18 cellular contexts compared by ENCODE assay signal in genomic region chr6:38725414-38726183, GRCh38. TPM values are rescaled to one million over a fixed set of nuclear protein-coding genes. Genes with fewer than 3 reads are reported as not detected.
DNase-seq lines count a peak whose midpoint lies in the region; ATAC-seq and TF ChIP-seq lines count a peak whose summit lies in the region.
"Had no signal": no experiment of that assay in that cellular context is flagged by ENCODE, and none has a peak within 500 bp of the region (broad histone marks: within the 10 kb centered on the region; RNA-seq: fewer than 3 reads in every experiment).

No MANE protein-coding gene starts in this region.

- no peaks in the 10 kb centered on the region for H3K9me2 ChIP-seq in OCI-LY7 (ENCODE audit: insufficient read depth, low read length)

- no peak overlapping the region for H3K4me2 ChIP-seq in OCI-LY7 (ENCODE audit: low read length)

- H3K4me3 Mint-ChIP-seq in Caco-2 (ENCODE audit: unreplicated experiment) = no peak overlapping the region

- no peaks in the 10 kb centered on the region for H3K27me3 Mint-ChIP-seq in Caco-2 (ENCODE audit: insufficient read depth, unreplicated experiment)

- in situ Hi-C loops in astrocyte of the cerebellum (cut with HindIII; ENCODE audit: low sequenced_read_pairs) = no loop called here

- no peaks in the 10 kb centered on the region for H3K79me2 ChIP-seq in OCI-LY7 (ENCODE audit: insufficient read depth, low read depth, low read length)

- H3K4me1 ChIP-seq in Caco-2 (no peaks in the 10 kb centered on the region), vagina (peaks cover 8% of the 10 kb centered on the region), OCI-LY7 (ENCODE audit: insufficient read depth, low read length, poor library complexity, severe bottlenecking) (no peaks in the 10 kb centered on the region), tibial artery (no peaks in the 10 kb centered on the region)
- H3K4me1 ChIP-seq: left ventricle myocardium inferior had no signal

- H3K27ac Mint-ChIP-seq in Caco-2 (ENCODE audit: unreplicated experiment) = no peak overlapping the region

- peaks cover 7% of the 10 kb centered on the region for H3K9me3 Mint-ChIP-seq in Caco-2 (ENCODE audit: unreplicated experiment)

- DNase-seq in EL = peak; percentile 44
- DNase-seq in M059J (ENCODE audit: low read depth) = peak; percentile 76
- peak; percentile 4 for DNase-seq in astrocyte of the cerebellum (ENCODE audit: low read depth)
- DNase-seq in Caco-2 = no peak
- DNase-seq in vagina (ENCODE audit: extremely low spot score in 2 of 2) = no peak
- no peak for DNase-seq in OCI-LY7 (ENCODE audit: low spot score)
- no peak for DNase-seq in tibial artery
- DNase-seq: AML-193; anterior cingulate cortex; DMS153; IMR-90; left ventricle myocardium inferior; NCI-H1417 treated with DMSO at 0.1 percent for 48 hours; NCI-H345; stimulated activated CD4-positive, alpha-beta T cell treated with anti-CD3 and anti-CD28 coated beads, Interleukin-12 subunit alpha, Interleukin-12 subunit beta, amount 100 ng/mL, for 4 hours had no signal

- H3K4me1 Mint-ChIP-seq in Caco-2 (ENCODE audit: low read depth, unreplicated experiment) = peaks cover 5% of the 10 kb centered on the region

- CTCF ChIA-PET in Caco-2 (lab: Charles Lee) (no interaction called here), OCI-LY7 (lab: Charles Lee; ENCODE audit: unreplicated experiment) (no interaction called here)

- BruUV-seq in Caco-2 (replicated peaks; lab: Mats Ljungman, UMichigan) (no TSS peak), OCI-LY7 (replicated peaks; lab: Mats Ljungman, UMichigan) (no TSS peak)

- H4K20me1 ChIP-seq in OCI-LY7 (ENCODE audit: insufficient read depth, low read length) = no peaks in the 10 kb centered on the region

- POLR2A ChIA-PET in Caco-2 (lab: Charles Lee) = no interaction called here
- POLR2A ChIA-PET in OCI-LY7 (lab: Charles Lee) = no interaction called here

- no peaks in the 10 kb centered on the region for H3K36me3 Mint-ChIP-seq in Caco-2 (ENCODE audit: insufficient read depth, unreplicated experiment)

- no peak overlapping the region for H2AFZ ChIP-seq in OCI-LY7 (ENCODE audit: low read length)

- peak; percentile 72 for ATAC-seq in GM19438 (IDR thresholded peaks at IDR 0.05; ENCODE audit: low read depth, unreplicated experiment)
- ATAC-seq: SK-N-SH treated with all-trans-retinoic acid at 6 μM for 48 hours had no signal

- TF ChIP-seq POLR2A in vagina (IDR thresholded peaks at IDR 0.05) = no peak

- H3K9me3 ChIP-seq in Caco-2 (no peaks in the 10 kb centered on the region), vagina (no peaks in the 10 kb centered on the region), OCI-LY7 (ENCODE audit: low read length) (no peaks in the 10 kb centered on the region), tibial artery (no peaks in the 10 kb centered on the region)

- no peak overlapping the region for H3K27ac ChIP-seq in vagina
- H3K27ac ChIP-seq in OCI-LY7 (ENCODE audit: low read depth, low read length, poor library complexity, severe bottlenecking) = no peak overlapping the region
- no peak overlapping the region for H3K27ac ChIP-seq in tibial artery
- H3K27ac ChIP-seq: left ventricle myocardium inferior had no signal

- TF ChIP-seq CTCF in astrocyte of the cerebellum (IDR thresholded peaks at IDR 0.05; ENCODE audit: low read depth, low read length, missing control alignments) (no peak), Caco-2 (IDR thresholded peaks at IDR 0.05; ENCODE audit: insufficient read depth in 1 of 2, low read depth in 1 of 2, low read length in 1 of 2, severe bottlenecking in 1 of 2, unreplicated experiment in 1 of 2) (no peak), vagina (IDR thresholded peaks at IDR 0.05) (no peak), OCI-LY7 (conservative IDR thresholded peaks at IDR 0.05; ENCODE audit: low read length) (no peak), tibial artery (IDR thresholded peaks at IDR 0.05) (no peak)

- intact Hi-C loops in Caco-2 (cut with micrococcal nuclease; ENCODE audit: unreplicated experiment) = no loop called here
- intact Hi-C loops in vagina (cut with DNase I) = no loop called here
- intact Hi-C loops in OCI-LY7 (cut with micrococcal nuclease; ENCODE audit: unreplicated experiment) = no loop called here
- intact Hi-C loops in tibial artery (cut with DNase I; ENCODE audit: low total_unique reads) = no loop called here

- H3K36me3 ChIP-seq in Caco-2 (ENCODE audit: control insufficient read depth, insufficient read depth, low read length) = no peaks in the 10 kb centered on the region
- H3K36me3 ChIP-seq in vagina = no peaks in the 10 kb centered on the region
- no peaks in the 10 kb centered on the region for H3K36me3 ChIP-seq in OCI-LY7 (ENCODE audit: insufficient read depth, low read length)
- no peaks in the 10 kb centered on the region for H3K36me3 ChIP-seq in tibial artery
- H3K36me3 ChIP-seq: left ventricle myocardium inferior had no signal

- H3K4me3 ChIP-seq in astrocyte of the cerebellum (ENCODE audit: low read depth, low read length) = no peak overlapping the region
- H3K4me3 ChIP-seq in Caco-2 (ENCODE audit: low read depth, low read length) = no peak overlapping the region
- H3K4me3 ChIP-seq in vagina = no peak overlapping the region
- H3K4me3 ChIP-seq in OCI-LY7 (ENCODE audit: low read depth, low read length, poor library complexity, severe bottlenecking) = no peak overlapping the region
- H3K4me3 ChIP-seq in tibial artery = no peak overlapping the region
- H3K4me3 ChIP-seq: left ventricle myocardium inferior had no signal

- H3K27me3 ChIP-seq in Caco-2 (replicated peaks; ENCODE audit: control insufficient read depth, insufficient read depth, low read length) = no peaks in the 10 kb centered on the region
- H3K27me3 ChIP-seq in vagina = no peaks in the 10 kb centered on the region
- H3K27me3 ChIP-seq in tibial artery = no peaks in the 10 kb centered on the region

RNA-seq across cellular contexts. Expression of gene DNAH8, which starts 10.5 kb away (rescaled TPM):
- not detected in 2 replicates for total RNA-seq in M059J (2014; rRNA removed; shearing (Covaris generic))
- total RNA-seq in Caco-2 (2022) (not detected in 2 replicates), vagina (not detected), OCI-LY7 (2022) (not detected in 2 replicates)
- total RNA-seq in OCI-LY7 (2014; rRNA removed; shearing (Covaris generic)) = not detected in 2 replicates
- total RNA-seq: dermis microvascular lymphatic vessel endothelial cell, IMR-90 had no signal

RNA-seq across cellular contexts. Expression of gene GLO1, which starts 22.7 kb away (rescaled TPM):
- total RNA-seq in M059J (2014; rRNA removed; shearing (Covaris generic)) = 402 and 419 TPM in 2 replicates
- 146 and 155 TPM in 2 replicates for total RNA-seq in Caco-2 (2022)
- 59.7 TPM for total RNA-seq in vagina
- 93.2 and 97.1 TPM in 2 replicates for total RNA-seq in OCI-LY7 (2014; rRNA removed; shearing (Covaris generic))
- total RNA-seq in OCI-LY7 (2022) = 87.6 and 92.2 TPM in 2 replicates

Comparison
In these comparisons a context has a peak if more than half of its experiments do, and no peak if none do; other contexts are left out.
1. DNase-seq: peak in EL (single experiment), M059J (single experiment) and astrocyte of the cerebellum (single experiment); none in Caco-2 (0 of 2), vagina (0 of 2), OCI-LY7 (single experiment) and tibial artery (0 of 2).